8 cellular contexts compared by ENCODE assay signal in the genomic region with DNA sequence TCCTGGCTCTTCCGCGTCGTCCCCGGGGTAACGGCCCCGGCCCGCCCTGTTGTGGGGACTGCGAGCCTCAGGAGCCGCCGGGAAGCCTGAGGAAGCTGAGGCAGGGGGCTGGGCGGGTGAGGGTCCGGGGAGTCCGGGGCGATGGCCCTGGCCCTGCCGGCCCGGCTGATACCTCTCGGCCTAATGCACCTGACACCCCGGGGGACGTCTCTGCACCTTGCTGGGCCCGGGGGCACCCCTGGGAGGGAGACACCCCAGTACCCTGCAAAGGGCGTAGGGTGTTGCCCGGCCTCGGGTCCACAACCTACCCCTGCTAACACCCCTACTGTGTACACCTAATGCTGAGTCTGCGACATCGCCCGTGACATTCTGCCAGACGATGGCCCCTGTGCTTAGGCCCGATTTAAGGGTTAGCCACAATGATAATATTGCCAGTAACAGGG. TPM values are rescaled to one million over a fixed set of nuclear protein-coding genes. Genes with fewer than 3 reads are reported as not detected.
DNase-seq lines count a peak whose midpoint lies in the region; ATAC-seq and TF ChIP-seq lines count a peak whose summit lies in the region.

No MANE protein-coding gene starts in this region.

- no peaks in the 10 kb centered on the region for H3K36me3 ChIP-seq in kidney epithelial cell (ENCODE audit: control insufficient read depth, insufficient read depth, low read length)
- peaks cover 3% of the 10 kb centered on the region for H3K36me3 ChIP-seq in thoracic aorta

- H3K9me3 ChIP-seq in thoracic aorta = no peaks in the 10 kb centered on the region

- H3K27me3 ChIP-seq in kidney epithelial cell (ENCODE audit: control insufficient read depth, insufficient read depth, low read length) (no peaks in the 10 kb centered on the region), thoracic aorta (replicated peaks; ENCODE audit: insufficient read depth) (no peaks in the 10 kb centered on the region)

- peak overlapping the region in 1 of 2 donors; percentile 56 for H3K27ac ChIP-seq in thoracic aorta

- peaks cover 21% of the 10 kb centered on the region for H3K4me1 Mint-ChIP-seq in activated naive CD8-positive, alpha-beta T cell treated with anti-CD3 and anti-CD28 coated beads for 36 hours

- H3K27ac Mint-ChIP-seq in activated naive CD8-positive, alpha-beta T cell treated with anti-CD3 and anti-CD28 coated beads for 36 hours = no peak overlapping the region

- H3K36me3 Mint-ChIP-seq in activated naive CD8-positive, alpha-beta T cell treated with anti-CD3 and anti-CD28 coated beads for 36 hours = peaks cover 14% of the 10 kb centered on the region

- no peaks in the 10 kb centered on the region for H3K27me3 Mint-ChIP-seq in activated naive CD8-positive, alpha-beta T cell treated with anti-CD3 and anti-CD28 coated beads for 36 hours

- ATAC-seq in GM19035 (IDR thresholded peaks at IDR 0.05; ENCODE audit: unreplicated experiment) (peak; percentile 21), HG03039 (IDR thresholded peaks at IDR 0.05; ENCODE audit: unreplicated experiment) (peak; percentile 3), thoracic aorta (ENCODE audit: insufficient number of reproducible peaks, low FRiP score, low read depth) (no peak)

- H3K9me3 Mint-ChIP-seq in activated naive CD8-positive, alpha-beta T cell treated with anti-CD3 and anti-CD28 coated beads for 36 hours = no peaks in the 10 kb centered on the region

- peaks cover 10 to 16% of the 10 kb centered on the region in 2 donors for H3K4me1 ChIP-seq in thoracic aorta (ENCODE audit: control insufficient read depth in 1 of 2, low read depth in 2 of 2)

- H3K4me3 Mint-ChIP-seq in activated naive CD8-positive, alpha-beta T cell treated with anti-CD3 and anti-CD28 coated beads for 36 hours = peak overlapping the region; percentile 91

- H3K4me3 ChIP-seq in kidney epithelial cell (ENCODE audit: low read depth, low read length) (peak overlapping the region; percentile 92), thoracic aorta (peak overlapping the region; percentile 95)

- no peak for DNase-seq in activated naive CD8-positive, alpha-beta T cell treated with anti-CD3 and anti-CD28 coated beads for 36 hours
- DNase-seq in kidney epithelial cell (ENCODE audit: low read depth) = no peak
- no peak for DNase-seq in thoracic aorta (ENCODE audit: low spot score)
- no peak for DNase-seq in cerebellar cortex (ENCODE audit: low spot score)
- no peak for DNase-seq in occipital lobe (lab: John Stamatoyannopoulos, UW)
- DNase-seq in DMS 273 treated with DMSO at 0.1 percent for 48 hours (lab: John Stamatoyannopoulos, UW) = no peak

- no peak for TF ChIP-seq CTCF in kidney epithelial cell (IDR thresholded peaks at IDR 0.05; ENCODE audit: insufficient read depth, low read length, poor library complexity, severe bottlenecking)
- no peak for TF ChIP-seq CTCF in thoracic aorta (IDR thresholded peaks at IDR 0.05)

RNA-seq across cellular contexts. Expression of a gene that starts 0.4 kb away (rescaled TPM):
- 10 to 100 TPM; 85.5 to 90.9 TPM for total RNA-seq in activated naive CD8-positive, alpha-beta T cell treated with anti-CD3 and anti-CD28 coated beads for 36 hours
- total RNA-seq in kidney epithelial cell = 102 and 115 TPM in 2 replicates
- 10 to 100 TPM; 76.5 to 79.4 TPM for total RNA-seq in thoracic aorta
- total RNA-seq in occipital lobe = 65.4 TPM

RNA-seq across cellular contexts. Expression of a gene that starts 7.8 kb away (rescaled TPM):
- 100 to 1,000 TPM; 344 to 347 TPM for total RNA-seq in activated naive CD8-positive, alpha-beta T cell treated with anti-CD3 and anti-CD28 coated beads for 36 hours
- 536 and 603 TPM in 2 replicates for total RNA-seq in kidney epithelial cell
- total RNA-seq in thoracic aorta = 100 to 1,000 TPM; 210 to 414 TPM
- 62.9 TPM for total RNA-seq in occipital lobe

RNA-seq across cellular contexts. Expression of a gene that starts 16.6 kb away (rescaled TPM):
- total RNA-seq in activated naive CD8-positive, alpha-beta T cell treated with anti-CD3 and anti-CD28 coated beads for 36 hours = 10 to 100 TPM; 26.4 to 30.5 TPM
- total RNA-seq in kidney epithelial cell (25.2 and 30.8 TPM in 2 replicates), thoracic aorta (10 to 100 TPM; 28.9 to 64.8 TPM), occipital lobe (13.1 TPM)
